Comparison of ENCODE assay signal across 8 cellular contexts in genomic region chr11:9060700-9061111, GRCh38. TPM values are rescaled to one million over a fixed set of nuclear protein-coding genes. Genes with fewer than 3 reads are reported as not detected.
A peak's percentile ranks its signal among the peaks of the same experiment; 100 is the strongest.
DNase-seq lines count a peak whose midpoint lies in the region; ATAC-seq and TF ChIP-seq lines count a peak whose summit lies in the region.

No MANE protein-coding gene starts in this region.

- CTCF ChIA-PET in WTC11 (lab: Charles Lee) = interaction anchor here (0.6 to 2.7 kb wide), 14 partner anchors 11 to 1306 kb away, joined by 3 to 23 read pairs (median 4); no protein-coding TSS in a partner anchor

- TF ChIP-seq CTCF in GM10266 (IDR thresholded peaks at IDR 0.05; ENCODE audit: control insufficient read depth, insufficient read depth, low read depth, missing control alignments) (peak; percentile 55), WTC11 (IDR thresholded peaks at IDR 0.05) (no peak), nephron progenitor cell (IDR thresholded peaks at IDR 0.05) (peak; percentile 18)

- peaks cover 11% of the 10 kb centered on the region; the same call in 1 of the 2 replicates for H3K4me1 Mint-ChIP-seq in WTC11
- H3K4me1 Mint-ChIP-seq in nephron progenitor cell = peaks cover 8% of the 10 kb centered on the region

- DNase-seq in GM10266 (ENCODE audit: extremely low spot score) (peak; percentile 66), WTC11 (ENCODE audit: low spot score) (peak; percentile 41), nephron progenitor cell (no peak), NCI-H446 (lab: John Stamatoyannopoulos, UW) (no peak), NCI-H2171 treated with DMSO at 0.1 percent for 48 hours (lab: John Stamatoyannopoulos, UW) (no peak), activated gamma-delta T cell (lab: John Stamatoyannopoulos, UW) (no peak)

- H3K4me3 Mint-ChIP-seq in WTC11 (no peak overlapping the region), nephron progenitor cell (no peak overlapping the region)

- H3K27ac Mint-ChIP-seq in WTC11 (no peak overlapping the region), nephron progenitor cell (no peak overlapping the region)

- H3K9me3 Mint-ChIP-seq in WTC11 (no peaks in the 10 kb centered on the region), nephron progenitor cell (no peaks in the 10 kb centered on the region)

- ATAC-seq in GM19467 (IDR thresholded peaks at IDR 0.05; ENCODE audit: unreplicated experiment) (peak; percentile 95), HG03439 (IDR thresholded peaks at IDR 0.05; ENCODE audit: unreplicated experiment) (peak; percentile 99), WTC11 (peak; percentile 88)

- H3K27me3 Mint-ChIP-seq in WTC11 (ENCODE audit: low read depth) (no peaks in the 10 kb centered on the region), nephron progenitor cell (ENCODE audit: low read depth, poor library complexity) (peaks cover 16% of the 10 kb centered on the region)

- POLR2A ChIA-PET in WTC11 (lab: Charles Lee) = interaction anchor here (0.6 kb wide), 1 partner anchor 33 kb away, joined by 3 read pairs; no protein-coding TSS in a partner anchor

- H3K36me3 Mint-ChIP-seq in WTC11 (no peaks in the 10 kb centered on the region), nephron progenitor cell (ENCODE audit: low read depth) (no peaks in the 10 kb centered on the region)

TF ChIP-seq in WTC11, 78 proteins besides CTCF, POLR2A, EP300 and RAD21:
- TF ChIP-seq CREB1 (CRISPR knock-in tag; IDR thresholded peaks at IDR 0.05) = no peak
- no peak for TF ChIP-seq SMAD3 (CRISPR knock-in tag; IDR thresholded peaks at IDR 0.05; ENCODE audit: borderline replicate concordance)
- no peak for TF ChIP-seq ZNF512 (CRISPR knock-in tag; IDR thresholded peaks at IDR 0.05; ENCODE audit: borderline replicate concordance)

RNA-seq across cellular contexts. Expression of gene SCUBE2, which starts 30.7 kb away (rescaled TPM):
- 0.64 to 1.9 TPM (median 1.2 TPM) in 3 replicates for total RNA-seq in WTC11 (2021)

RNA-seq across cellular contexts. Expression of gene NRIP3, which starts 56.9 kb away (rescaled TPM):
- 3.9 to 4.5 TPM (median 4.4 TPM) in 3 replicates for total RNA-seq in WTC11 (2021)

Comparison
In these comparisons a context has a peak if more than half of its experiments do, and no peak if none do; other contexts are left out.
1. DNase-seq: peak in GM10266 (single experiment) and WTC11 (single experiment); none in nephron progenitor cell (single experiment), NCI-H446 (0 of 2), NCI-H2171 treated with DMSO at 0.1 percent for 48 hours (single experiment) and activated gamma-delta T cell (single experiment).
2. Peak in every context shown above with its lines, with median percentiles within 50 percentile points of each other: ATAC-seq.